ENCODE assay signal across 8 cellular contexts in the genomic region with DNA sequence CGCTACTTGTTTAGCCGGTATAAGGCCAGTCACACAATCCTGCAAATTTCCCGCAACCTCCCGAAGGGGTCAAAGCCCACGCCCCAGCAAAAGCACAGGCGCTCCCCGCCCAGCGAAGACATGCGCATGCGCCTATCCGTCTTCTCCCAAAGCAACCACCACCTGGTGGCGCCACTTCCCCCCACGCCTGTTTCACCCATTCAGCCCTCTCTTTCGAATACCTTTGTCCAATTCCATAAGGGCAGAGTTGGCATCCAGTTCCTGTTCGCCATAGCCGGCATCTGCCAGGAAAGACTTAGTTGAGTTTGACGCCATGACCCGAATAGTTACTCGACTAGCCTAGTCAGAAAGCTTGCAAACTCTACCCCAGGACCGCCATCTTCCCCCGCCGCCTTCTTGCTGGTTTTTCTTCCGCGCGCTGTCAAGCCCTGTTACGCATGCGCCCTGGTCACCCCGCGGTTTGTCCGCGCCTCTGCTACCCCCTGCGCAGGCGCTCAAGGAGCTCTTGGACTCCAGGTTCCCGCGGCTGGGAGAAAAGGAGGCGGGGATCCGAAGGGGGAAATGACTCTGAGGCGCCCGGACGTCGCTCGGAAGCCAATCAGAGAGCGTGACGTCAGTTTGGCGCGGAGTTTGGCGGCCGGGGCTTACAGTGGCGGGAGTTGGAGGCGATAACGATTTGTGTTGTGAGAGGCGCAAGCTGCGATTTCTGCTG. TPM values are rescaled to one million over a fixed set of nuclear protein-coding genes. Genes with fewer than 3 reads are reported as not detected.
A peak's percentile ranks its signal among the peaks of the same experiment; 100 is the strongest.
DNase-seq lines count a peak whose midpoint lies in the region; ATAC-seq, FAIRE-seq and TF ChIP-seq lines count a peak whose summit lies in the region.

Gene DTL, plus strand, starts transcription at position 626 of the 712 bp plus-strand sequence. CDS start 143 bp downstream, outside the sequence.
A gene with protein sequence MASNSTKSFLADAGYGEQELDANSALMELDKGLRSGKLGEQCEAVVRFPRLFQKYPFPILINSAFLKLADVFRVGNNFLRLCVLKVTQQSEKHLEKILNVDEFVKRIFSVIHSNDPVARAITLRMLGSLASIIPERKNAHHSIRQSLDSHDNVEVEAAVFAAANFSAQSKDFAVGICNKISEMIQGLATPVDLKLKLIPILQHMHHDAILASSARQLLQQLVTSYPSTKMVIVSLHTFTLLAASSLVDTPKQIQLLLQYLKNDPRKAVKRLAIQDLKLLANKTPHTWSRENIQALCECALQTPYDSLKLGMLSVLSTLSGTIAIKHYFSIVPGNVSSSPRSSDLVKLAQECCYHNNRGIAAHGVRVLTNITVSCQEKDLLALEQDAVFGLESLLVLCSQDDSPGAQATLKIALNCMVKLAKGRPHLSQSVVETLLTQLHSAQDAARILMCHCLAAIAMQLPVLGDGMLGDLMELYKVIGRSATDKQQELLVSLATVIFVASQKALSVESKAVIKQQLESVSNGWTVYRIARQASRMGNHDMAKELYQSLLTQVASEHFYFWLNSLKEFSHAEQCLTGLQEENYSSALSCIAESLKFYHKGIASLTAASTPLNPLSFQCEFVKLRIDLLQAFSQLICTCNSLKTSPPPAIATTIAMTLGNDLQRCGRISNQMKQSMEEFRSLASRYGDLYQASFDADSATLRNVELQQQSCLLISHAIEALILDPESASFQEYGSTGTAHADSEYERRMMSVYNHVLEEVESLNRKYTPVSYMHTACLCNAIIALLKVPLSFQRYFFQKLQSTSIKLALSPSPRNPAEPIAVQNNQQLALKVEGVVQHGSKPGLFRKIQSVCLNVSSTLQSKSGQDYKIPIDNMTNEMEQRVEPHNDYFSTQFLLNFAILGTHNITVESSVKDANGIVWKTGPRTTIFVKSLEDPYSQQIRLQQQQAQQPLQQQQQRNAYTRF (minus strand): TSS at position 435 of the 712 bp plus-strand sequence. CDS start 120 bp downstream, at position 315.

- peaks cover 63% of the 10 kb centered on the region for H4K20me1 ChIP-seq in OCI-LY3 (ENCODE audit: insufficient read depth, low read length)

- peak within 1 kb of the TSS; percentile 83 for H3K4me2 ChIP-seq in OCI-LY3 (ENCODE audit: low read length)

- H3K27ac ChIP-seq in OCI-LY3 (ENCODE audit: low read length) (peak within 1 kb of the TSS; percentile 81), mesodermal cell (ENCODE audit: low read depth, low read length, severe bottlenecking) (peak within 1 kb of the TSS; percentile 79)

- peak within 1 kb of the TSS; percentile 91 for H2AFZ ChIP-seq in OCI-LY3 (ENCODE audit: low read depth, low read length)

- H3K4me3 ChIP-seq in OCI-LY3 (ENCODE audit: low read length) (peak within 1 kb of the TSS; percentile 82), mesodermal cell (ENCODE audit: extremely low read depth, insufficient read depth, low read length, poor library complexity, severe bottlenecking) (peak within 1 kb of the TSS; percentile 68)

- H3K36me3 ChIP-seq in OCI-LY3 (replicated peaks; ENCODE audit: low read depth, low read length) (peaks cover 33% of the 10 kb centered on the region), mesodermal cell (ENCODE audit: control insufficient read depth, insufficient read depth, low read length) (peaks cover 22% of the 10 kb centered on the region)

- TF ChIP-seq CTCF in OCI-LY3 (IDR thresholded peaks at IDR 0.05; ENCODE audit: low read depth, low read length), result peak; percentile 96

- peak; percentile 98 for FAIRE-seq in endometrium (lab: Jason Lieb, UNC)

- H3K9me3 ChIP-seq in OCI-LY3 (ENCODE audit: insufficient read depth, low read length) (no peaks in the 10 kb centered on the region), mesodermal cell (ENCODE audit: control insufficient read depth, low read length) (no peaks in the 10 kb centered on the region)

- H3K9ac ChIP-seq in OCI-LY3 (ENCODE audit: low read length), result peak within 1 kb of the TSS; percentile 89

- peak; percentile 72 for ATAC-seq in GM21526 (IDR thresholded peaks at IDR 0.05; ENCODE audit: low FRiP score, unreplicated experiment)

- H3K4me1 ChIP-seq in OCI-LY3 (ENCODE audit: low read length) (peaks cover 39% of the 10 kb centered on the region), mesodermal cell (ENCODE audit: control insufficient read depth, insufficient read depth, low read length, poor library complexity, severe bottlenecking) (peaks cover 23% of the 10 kb centered on the region)

- WGBS in mesodermal cell (ENCODE audit: insufficient coverage in 2 of 2), 2 experiments, result 1% methylated on average over 31 to 42 of the region's 53 CpGs

- peaks cover 93% of the 10 kb centered on the region for H3K79me2 ChIP-seq in OCI-LY3 (ENCODE audit: low read length)

- peak; percentile 99 for DNase-seq in DMS114 treated with DMSO at 0.1 percent for 48 hours (lab: John Stamatoyannopoulos, UW; ENCODE audit: unreplicated experiment)
- peak; percentile 83 for DNase-seq in HuH-7.5 (ENCODE audit: low spot score)
- peak; percentile 98 for DNase-seq in activated CD8-positive, alpha-beta memory T cell treated with anti-CD3 and anti-CD28 coated beads, Interleukin-2, amount 50 U/mL, for 48 hours
- DNase-seq in stimulated activated CD8-positive, alpha-beta memory T cell treated with anti-CD3 and anti-CD28 coated beads, Interleukin-15, amount 100 ng/mL, for 4 hours (ENCODE audit: low read depth in 2 of 2), result peak; percentile 96 to 98

- H3K27me3 ChIP-seq in OCI-LY3 (ENCODE audit: low read depth, low read length), result no peaks in the 10 kb centered on the region

RNA-seq across cellular contexts. Expression of gene DTL, which starts in this region (rescaled TPM):
- polyA plus RNA-seq in mesodermal cell (2013, experiment 1 of 2), result 18.4 TPM
- polyA plus RNA-seq in mesodermal cell (2013, experiment 2 of 2), result 13.6 TPM

RNA-seq across cellular contexts. Expression of the second gene that starts in this region (rescaled TPM):
- 14.2 TPM for polyA plus RNA-seq in mesodermal cell (2013, experiment 1 of 2)
- 12.8 TPM for polyA plus RNA-seq in mesodermal cell (2013, experiment 2 of 2)

Comparison
In these comparisons a context has a peak if more than half of its experiments do, and no peak if none do; other contexts are left out.
1. Peak in every context shown above with its lines: DNase-seq, ATAC-seq, H3K4me3 ChIP-seq and H3K27ac ChIP-seq.